In the genomic region with DNA sequence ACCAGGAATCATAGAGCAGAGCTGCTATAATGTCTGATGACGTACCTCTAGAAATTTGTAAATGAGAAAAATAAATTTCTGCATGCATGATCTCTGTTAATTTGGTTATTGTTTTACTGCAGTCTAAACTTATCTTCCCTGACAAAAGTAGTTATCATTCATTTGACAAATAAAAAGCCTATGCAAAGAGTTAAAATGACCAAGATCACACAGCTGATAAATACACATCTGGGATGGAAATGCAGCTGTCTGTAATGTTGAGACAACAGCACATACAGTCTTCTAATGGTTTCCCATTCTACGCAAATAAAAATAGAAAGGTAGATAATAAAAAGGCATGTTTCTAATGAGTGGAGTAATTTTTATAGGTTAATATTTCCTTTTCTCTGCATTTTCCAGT, we compare ENCODE assay signal across 25 cellular contexts.
"Had no signal": no experiment of that assay in that cellular context is flagged by ENCODE, and none has a peak within 500 bp of the region (broad histone marks: within the 10 kb centered on the region; RNA-seq: fewer than 3 reads in every experiment).

No MANE protein-coding gene starts in this region.

- ATAC-seq: effector memory CD8-positive, alpha-beta T cell; esophagus mucosa; foreskin keratinocyte; gastrocnemius medialis; gastroesophageal sphincter; heart left ventricle; heart right ventricle had no signal

- H3K27ac ChIP-seq: colonic mucosa, coronary artery, dorsolateral prefrontal cortex, epithelial cell of prostate, esophagus muscularis mucosa, esophagus squamous epithelium, foreskin keratinocyte, gastrocnemius medialis, gastroesophageal sphincter, heart left ventricle, heart right ventricle had no signal

- DNase-seq: colonic mucosa; cortex of kidney; dermis blood vessel endothelial cell; dorsolateral prefrontal cortex; effector CD4-positive, alpha-beta T cell; effector CD8-positive, alpha-beta T cell; effector memory CD4-positive, alpha-beta T cell; effector memory CD8-positive, alpha-beta T cell; endodermal cell; erythroblast; esophagus squamous epithelium; foreskin fibroblast; foreskin keratinocyte; foreskin melanocyte; gastrocnemius medialis; glutamatergic neuron; head of caudate nucleus; heart left ventricle; heart right ventricle had no signal

- H3K9me3 ChIP-seq: colonic mucosa, esophagus muscularis mucosa, gastrocnemius medialis, gastroesophageal sphincter, heart left ventricle had no signal

- H3K36me3 ChIP-seq: colonic mucosa, esophagus muscularis mucosa, esophagus squamous epithelium, gastrocnemius medialis, gastroesophageal sphincter, heart left ventricle, heart right ventricle had no signal

- H3K4me3 ChIP-seq: colonic mucosa, coronary artery, dorsolateral prefrontal cortex, esophagus muscularis mucosa, esophagus squamous epithelium, gastrocnemius medialis, gastroesophageal sphincter, heart left ventricle, heart right ventricle had no signal

- H3K27me3 ChIP-seq: colonic mucosa, esophagus muscularis mucosa, esophagus squamous epithelium, foreskin keratinocyte, gastrocnemius medialis, gastroesophageal sphincter, heart left ventricle, heart right ventricle had no signal

- H3K4me1 ChIP-seq: colonic mucosa, esophagus muscularis mucosa, esophagus squamous epithelium, foreskin keratinocyte, gastrocnemius medialis, gastroesophageal sphincter, heart left ventricle, heart right ventricle had no signal

- FAIRE-seq: endothelial cell of umbilical vein had no signal
